ENCODE assay signal across 6 cellular contexts in genomic region chr1:113150494-113150893, GRCh38.
DNase-seq lines count a peak whose midpoint lies in the region; ATAC-seq and TF ChIP-seq lines count a peak whose summit lies in the region.
"Not testable (repeated sequence)": the region's sequence is repeated elsewhere in the genome, so short reads cannot be mapped to it uniquely, and the experiment has no call there.

No MANE protein-coding gene starts in this region.

- DNase-seq in GM12864 (ENCODE audit: low read depth) (peak; percentile 25), NCI-H526 (lab: John Stamatoyannopoulos, UW) (peak; percentile 23 to 64)
- DNase-seq in OCI-LY7 (ENCODE audit: low spot score): not testable (repeated sequence)

- H3K9me2 ChIP-seq in OCI-LY7 (ENCODE audit: insufficient read depth, low read length): not testable (repeated sequence)

- not testable (repeated sequence) for TF ChIP-seq CTCF in GM12864 (IDR thresholded peaks at IDR 0.05; ENCODE audit: low read depth, low read length, missing control alignments); OCI-LY7 (conservative IDR thresholded peaks at IDR 0.05; ENCODE audit: low read length)

- POLR2A ChIA-PET in OCI-LY7 (lab: Charles Lee): not testable (repeated sequence)

- 0 out of 2 replicates have a peak overlapping the region, but pooled peaks have one; percentile 29 for H3K4me2 ChIP-seq in OCI-LY7 (ENCODE audit: low read length)

- CTCF ChIA-PET in OCI-LY7 (lab: Charles Lee; ENCODE audit: unreplicated experiment): not testable (repeated sequence)

- H3K9me3 ChIP-seq in OCI-LY7 (ENCODE audit: low read length): not testable (repeated sequence)

- BruUV-seq in OCI-LY7 (replicated peaks; lab: Mats Ljungman, UMichigan): not testable (repeated sequence)

- 0 out of 2 replicates have a peak overlapping the region, but pooled peaks have one; percentile 46 for H2AFZ ChIP-seq in OCI-LY7 (ENCODE audit: low read length)

- peak; percentile 54 for ATAC-seq in GM19025 (IDR thresholded peaks at IDR 0.05; ENCODE audit: low read depth, unreplicated experiment)
- ATAC-seq in GM19463 (IDR thresholded peaks at IDR 0.05; ENCODE audit: unreplicated experiment): peak; percentile 38
- ATAC-seq in HG03432 (IDR thresholded peaks at IDR 0.05; ENCODE audit: unreplicated experiment): peak; percentile 62

- not testable (repeated sequence) for H3K4me1 ChIP-seq in OCI-LY7 (ENCODE audit: insufficient read depth, low read length, poor library complexity, severe bottlenecking)

- not testable (repeated sequence) for H3K4me3 ChIP-seq in GM12864 (ENCODE audit: low read depth, low read length); OCI-LY7 (ENCODE audit: low read depth, low read length, poor library complexity, severe bottlenecking)

- not testable (repeated sequence) for H3K79me2 ChIP-seq in OCI-LY7 (ENCODE audit: insufficient read depth, low read depth, low read length)

- H3K36me3 ChIP-seq in OCI-LY7 (ENCODE audit: insufficient read depth, low read length): not testable (repeated sequence)

- not testable (repeated sequence) for H3K27ac ChIP-seq in OCI-LY7 (ENCODE audit: low read depth, low read length, poor library complexity, severe bottlenecking)

- not testable (repeated sequence) for H4K20me1 ChIP-seq in OCI-LY7 (ENCODE audit: insufficient read depth, low read length)

- intact Hi-C loops in OCI-LY7 (cut with micrococcal nuclease; ENCODE audit: unreplicated experiment): not testable (repeated sequence)
